Comparison of ENCODE assay signal across 14 cellular contexts in the genomic region with DNA sequence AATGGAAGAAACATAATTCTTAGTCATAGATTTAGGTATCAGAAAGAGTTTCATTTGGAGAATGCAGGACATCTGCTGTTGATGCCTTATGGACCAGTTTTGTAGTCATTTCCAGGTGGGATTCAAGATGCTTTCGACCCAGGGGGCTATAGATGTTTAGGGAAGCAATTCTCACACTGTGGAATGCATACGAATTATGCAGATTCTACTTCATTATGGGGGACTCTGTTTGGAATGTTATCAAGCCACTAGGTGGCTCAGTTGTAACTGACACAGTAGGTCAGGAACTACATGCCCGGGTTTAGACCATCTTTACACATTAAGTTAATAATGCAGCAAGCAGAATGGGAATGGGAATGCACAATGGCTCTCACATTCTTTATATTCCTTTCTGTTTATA.
DNase-seq lines count a peak whose midpoint lies in the region; ATAC-seq and TF ChIP-seq lines count a peak whose summit lies in the region.
"Had no signal": no experiment of that assay in that cellular context is flagged by ENCODE, and none has a peak within 500 bp of the region (broad histone marks: within the 10 kb centered on the region; RNA-seq: fewer than 3 reads in every experiment).

No MANE protein-coding gene starts in this region.

- no peak overlapping the region for H2AFZ ChIP-seq in neural progenitor cell (replicated peaks)

- DNase-seq in DMS 273 (lab: John Stamatoyannopoulos, UW; ENCODE audit: unreplicated experiment) = peak; percentile 36
- no peak for DNase-seq in DMS 273 treated with DMSO at 0.1 percent for 48 hours (lab: John Stamatoyannopoulos, UW)
- DNase-seq in Jurkat, Clone E6-1 (ENCODE audit: low read depth, low spot score) = peak; percentile 10
- DNase-seq in WERI-Rb-1 = peak; percentile 11
- peak; percentile 42 for DNase-seq in neural progenitor cell (ENCODE audit: low spot score)
- DNase-seq in lower lobe of right lung = no peak
- no peak for DNase-seq in activated CD8-positive, alpha-beta memory T cell treated with anti-CD3 and anti-CD28 coated beads, Interleukin-2, amount 50 U/mL, for 48 hours
- DNase-seq in OCI-M2 (lab: John Stamatoyannopoulos, UW; ENCODE audit: unreplicated experiment) = no peak
- DNase-seq: 8988T; activated CD4-positive, alpha-beta T cell treated with anti-CD3 and anti-CD28 coated beads for 4 hours; activated naive CD4-positive, alpha-beta T cell treated with anti-CD3 and anti-CD28 coated beads, Interleukin-2, amount 10 ng/mL, durations not matched to agents 7 days and 5 days; dorsolateral prefrontal cortex; head of caudate nucleus; spleen had no signal

- no peaks in the 10 kb centered on the region for H3K4me1 ChIP-seq in neural progenitor cell
- no peaks in the 10 kb centered on the region for H3K4me1 ChIP-seq in lower lobe of right lung
- H3K4me1 ChIP-seq: spleen had no signal

- H3K4me1 Mint-ChIP-seq in neural progenitor cell = peaks cover 3% of the 10 kb centered on the region
- H3K4me1 Mint-ChIP-seq: activated naive CD4-positive, alpha-beta T cell treated with anti-CD3 and anti-CD28 coated beads, Interleukin-2, amount 10 ng/mL, durations not matched to agents 7 days and 5 days had no signal

- H3K36me3 ChIP-seq in WERI-Rb-1 (no peaks in the 10 kb centered on the region), neural progenitor cell (no peaks in the 10 kb centered on the region), lower lobe of right lung (no peaks in the 10 kb centered on the region)
- H3K36me3 ChIP-seq: spleen had no signal

- H3K27me3 Mint-ChIP-seq in neural progenitor cell (ENCODE audit: insufficient read depth, low read depth) = no peaks in the 10 kb centered on the region
- H3K27me3 Mint-ChIP-seq: activated naive CD4-positive, alpha-beta T cell treated with anti-CD3 and anti-CD28 coated beads, Interleukin-2, amount 10 ng/mL, durations not matched to agents 7 days and 5 days had no signal

- H4K20me1 ChIP-seq in neural progenitor cell (ENCODE audit: low read depth) = no peaks in the 10 kb centered on the region

- no peak overlapping the region for H3K4me3 ChIP-seq in Jurkat, Clone E6-1 (ENCODE audit: low read length)
- no peak overlapping the region for H3K4me3 ChIP-seq in WERI-Rb-1 (ENCODE audit: low read depth, low read length)
- no peak overlapping the region for H3K4me3 ChIP-seq in neural progenitor cell
- H3K4me3 ChIP-seq in lower lobe of right lung = no peak overlapping the region
- H3K4me3 ChIP-seq: dorsolateral prefrontal cortex, spleen had no signal

- no peaks in the 10 kb centered on the region for H3F3A ChIP-seq in neural progenitor cell (ENCODE audit: low read depth)

- no peaks in the 10 kb centered on the region for H3K27me3 ChIP-seq in WERI-Rb-1 (ENCODE audit: insufficient read depth, low read depth, severe bottlenecking)
- H3K27me3 ChIP-seq in neural progenitor cell = no peaks in the 10 kb centered on the region
- H3K27me3 ChIP-seq in lower lobe of right lung (ENCODE audit: low read depth) = no peaks in the 10 kb centered on the region
- H3K27me3 ChIP-seq: dorsolateral prefrontal cortex, spleen had no signal

- no peak overlapping the region for H3K27ac ChIP-seq in WERI-Rb-1
- no peak overlapping the region for H3K27ac ChIP-seq in neural progenitor cell
- H3K27ac ChIP-seq in lower lobe of right lung = no peak overlapping the region
- H3K27ac ChIP-seq: dorsolateral prefrontal cortex, spleen had no signal

- no peak overlapping the region for H3K27ac Mint-ChIP-seq in neural progenitor cell
- H3K27ac Mint-ChIP-seq: activated naive CD4-positive, alpha-beta T cell treated with anti-CD3 and anti-CD28 coated beads, Interleukin-2, amount 10 ng/mL, durations not matched to agents 7 days and 5 days had no signal

- H3K9me3 Mint-ChIP-seq in neural progenitor cell = no peaks in the 10 kb centered on the region
- H3K9me3 Mint-ChIP-seq: activated naive CD4-positive, alpha-beta T cell treated with anti-CD3 and anti-CD28 coated beads, Interleukin-2, amount 10 ng/mL, durations not matched to agents 7 days and 5 days had no signal

- H3K4me3 Mint-ChIP-seq in neural progenitor cell = no peak overlapping the region
- H3K4me3 Mint-ChIP-seq: activated naive CD4-positive, alpha-beta T cell treated with anti-CD3 and anti-CD28 coated beads, Interleukin-2, amount 10 ng/mL, durations not matched to agents 7 days and 5 days had no signal

- peak; percentile 52 for TF ChIP-seq CTCF in WERI-Rb-1 (IDR thresholded peaks at IDR 0.05; ENCODE audit: low read depth, low read length)
- peak; percentile 51 for TF ChIP-seq CTCF in neural progenitor cell (IDR thresholded peaks at IDR 0.05)
- no peak for TF ChIP-seq CTCF in lower lobe of right lung (IDR thresholded peaks at IDR 0.05)

- no peak for ATAC-seq in lower lobe of right lung

- H3K79me2 ChIP-seq in neural progenitor cell (ENCODE audit: low read depth) = no peaks in the 10 kb centered on the region

- H3K36me3 Mint-ChIP-seq in neural progenitor cell = no peaks in the 10 kb centered on the region
- H3K36me3 Mint-ChIP-seq: activated naive CD4-positive, alpha-beta T cell treated with anti-CD3 and anti-CD28 coated beads, Interleukin-2, amount 10 ng/mL, durations not matched to agents 7 days and 5 days had no signal

- intact Hi-C loops in lower lobe of right lung (cut with DNase I) = no loop called here

- no peak overlapping the region for H3K9ac ChIP-seq in neural progenitor cell

- no peak overlapping the region for H3K4me2 ChIP-seq in neural progenitor cell

- H3K9me3 ChIP-seq in WERI-Rb-1 (ENCODE audit: severe bottlenecking) = peaks cover 3% of the 10 kb centered on the region
- H3K9me3 ChIP-seq in neural progenitor cell (ENCODE audit: low read depth) = no peaks in the 10 kb centered on the region
- H3K9me3 ChIP-seq in lower lobe of right lung = no peaks in the 10 kb centered on the region

Comparison
In these comparisons a context has a peak if more than half of its experiments do, and no peak if none do; other contexts are left out.
1. DNase-seq: peak in DMS 273 (single experiment), Jurkat, Clone E6-1 (single experiment), WERI-Rb-1 (single experiment) and neural progenitor cell (single experiment); none in DMS 273 treated with DMSO at 0.1 percent for 48 hours (single experiment), lower lobe of right lung (single experiment), activated CD8-positive, alpha-beta memory T cell treated with anti-CD3 and anti-CD28 coated beads, Interleukin-2, amount 50 U/mL, for 48 hours (single experiment) and OCI-M2 (single experiment).